In the genomic region with DNA sequence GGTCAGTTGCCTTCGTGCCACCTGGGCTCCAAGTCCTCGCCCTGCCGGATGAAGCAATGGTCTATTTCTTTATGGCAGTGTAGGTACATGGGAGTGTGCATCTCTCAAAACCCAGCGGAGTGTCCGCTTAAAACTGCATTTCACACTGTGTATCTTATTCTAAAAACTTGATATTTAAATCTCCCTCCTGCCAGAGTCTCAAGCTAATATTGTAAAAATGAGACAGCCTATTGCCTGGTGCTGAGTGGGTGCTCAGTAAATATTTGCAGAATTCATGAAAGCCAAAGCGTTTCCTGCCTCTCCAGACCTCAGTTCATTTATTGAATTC, we compare ENCODE assay signal across 8 cellular contexts. TPM values are rescaled to one million over a fixed set of nuclear protein-coding genes. Genes with fewer than 3 reads are reported as not detected.
DNase-seq lines count a peak whose midpoint lies in the region; ATAC-seq and TF ChIP-seq lines count a peak whose summit lies in the region.

No MANE protein-coding gene starts in this region.

- H3K9me3 ChIP-seq in MG63 = no peaks in the 10 kb centered on the region

- no peaks in the 10 kb centered on the region for H3K27me3 ChIP-seq in MG63

- H3K36me3 ChIP-seq in MG63 = 0 out of 2 replicates have a peak, but pooled peaks cover 2% of the 10 kb centered on the region

- H3K27ac Mint-ChIP-seq in nephron progenitor cell = no peak overlapping the region

- H3K4me3 Mint-ChIP-seq in nephron progenitor cell = peak overlapping the region; percentile 77

- no peak for ATAC-seq in HG03097 (IDR thresholded peaks at IDR 0.05; ENCODE audit: low FRiP score, unreplicated experiment)

- in situ Hi-C loops in KBM-7 (cut with MboI; ENCODE audit: low pct_unique_long_range_greater_than_20kb, low sequenced_read_pairs) = no loop called here

- DNase-seq in MG63 = no peak
- no peak for DNase-seq in coronary artery (ENCODE audit: low spot score)
- DNase-seq in nephron progenitor cell = no peak
- no peak for DNase-seq in A172 (ENCODE audit: low spot score)
- no peak for DNase-seq in AML-193 (lab: John Stamatoyannopoulos, UW)
- DNase-seq in KBM-7 = no peak

- TF ChIP-seq CTCF in coronary artery (IDR thresholded peaks at IDR 0.05) = no peak
- TF ChIP-seq CTCF in nephron progenitor cell (IDR thresholded peaks at IDR 0.05) = no peak

- H3K4me1 Mint-ChIP-seq in nephron progenitor cell = peaks cover 19% of the 10 kb centered on the region

- H3K27me3 Mint-ChIP-seq in nephron progenitor cell (ENCODE audit: low read depth, poor library complexity) = peaks cover 7% of the 10 kb centered on the region

- H3K27ac ChIP-seq in coronary artery = peak overlapping the region; percentile 88 to 94

- H3K9me3 Mint-ChIP-seq in nephron progenitor cell = no peaks in the 10 kb centered on the region

- H3K4me3 ChIP-seq in GM08714 (ENCODE audit: low read length) (peak overlapping the region; percentile 79), MG63 (peak overlapping the region; percentile 81), coronary artery (peak overlapping the region; percentile 91)

- no peaks in the 10 kb centered on the region for H3K36me3 Mint-ChIP-seq in nephron progenitor cell (ENCODE audit: low read depth)

RNA-seq across cellular contexts. Expression of gene TBC1D2B, which starts 0.3 kb away (rescaled TPM):
- total RNA-seq in MG63 (2014; rRNA removed; shearing (Covaris generic); ENCODE audit: low replicate concordance) = 30.6 and 31.4 TPM in 2 replicates
- 14.5 and 14.9 TPM in 2 replicates for total RNA-seq in A172 (2014; rRNA removed; shearing (Covaris generic))

RNA-seq across cellular contexts. Expression of gene SH2D7, which starts 14.5 kb away (rescaled TPM):
- total RNA-seq in MG63 (2014; rRNA removed; shearing (Covaris generic); ENCODE audit: low replicate concordance) = not detected in 2 replicates
- total RNA-seq in A172 (2014; rRNA removed; shearing (Covaris generic)) = not detected in 2 replicates

RNA-seq across cellular contexts. Expression of gene CIB2, which starts 53.4 kb away (rescaled TPM):
- total RNA-seq in MG63 (2014; rRNA removed; shearing (Covaris generic); ENCODE audit: low replicate concordance) = 4.0 and 8.0 TPM in 2 replicates
- total RNA-seq in A172 (2014; rRNA removed; shearing (Covaris generic)) = 10.7 and 14.4 TPM in 2 replicates
